In the genomic region with DNA sequence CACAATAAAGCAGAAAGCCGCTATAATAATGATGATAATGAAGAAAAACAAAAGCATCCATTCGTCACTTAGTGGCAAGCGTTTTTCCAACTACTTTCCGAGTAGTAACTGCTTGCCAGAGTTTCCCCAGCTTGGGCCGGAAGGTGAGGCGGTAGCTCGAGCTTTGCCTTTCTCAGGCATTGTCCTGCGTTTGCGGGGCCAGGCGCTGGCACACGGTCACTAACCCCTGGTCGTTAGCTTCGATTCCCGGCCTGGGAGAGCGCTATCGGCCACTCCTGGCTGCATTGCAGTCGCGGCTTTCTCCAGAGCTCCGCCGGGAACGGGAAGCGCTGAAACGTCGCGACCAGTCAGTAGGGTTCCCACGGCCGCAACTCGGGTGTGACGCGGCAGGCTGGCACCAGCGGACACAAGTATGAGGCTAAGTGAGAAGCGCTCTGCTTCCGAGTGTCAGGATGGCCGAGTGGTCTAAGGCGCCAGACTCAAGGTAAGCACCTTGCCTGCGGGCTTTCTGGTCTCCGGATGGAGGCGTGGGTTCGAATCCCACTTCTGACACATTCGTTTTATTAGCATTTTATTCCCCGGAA, we compare ENCODE assay signal across 1 cellular context.
TF ChIP-seq lines count a peak whose summit lies in the region.

No MANE protein-coding gene starts in this region.

TF ChIP-seq in GM12878, 131 proteins besides CTCF, POLR2A, EP300 and RAD21 (continued from another document and continues in another):
- TF ChIP-seq, protein P1, sequence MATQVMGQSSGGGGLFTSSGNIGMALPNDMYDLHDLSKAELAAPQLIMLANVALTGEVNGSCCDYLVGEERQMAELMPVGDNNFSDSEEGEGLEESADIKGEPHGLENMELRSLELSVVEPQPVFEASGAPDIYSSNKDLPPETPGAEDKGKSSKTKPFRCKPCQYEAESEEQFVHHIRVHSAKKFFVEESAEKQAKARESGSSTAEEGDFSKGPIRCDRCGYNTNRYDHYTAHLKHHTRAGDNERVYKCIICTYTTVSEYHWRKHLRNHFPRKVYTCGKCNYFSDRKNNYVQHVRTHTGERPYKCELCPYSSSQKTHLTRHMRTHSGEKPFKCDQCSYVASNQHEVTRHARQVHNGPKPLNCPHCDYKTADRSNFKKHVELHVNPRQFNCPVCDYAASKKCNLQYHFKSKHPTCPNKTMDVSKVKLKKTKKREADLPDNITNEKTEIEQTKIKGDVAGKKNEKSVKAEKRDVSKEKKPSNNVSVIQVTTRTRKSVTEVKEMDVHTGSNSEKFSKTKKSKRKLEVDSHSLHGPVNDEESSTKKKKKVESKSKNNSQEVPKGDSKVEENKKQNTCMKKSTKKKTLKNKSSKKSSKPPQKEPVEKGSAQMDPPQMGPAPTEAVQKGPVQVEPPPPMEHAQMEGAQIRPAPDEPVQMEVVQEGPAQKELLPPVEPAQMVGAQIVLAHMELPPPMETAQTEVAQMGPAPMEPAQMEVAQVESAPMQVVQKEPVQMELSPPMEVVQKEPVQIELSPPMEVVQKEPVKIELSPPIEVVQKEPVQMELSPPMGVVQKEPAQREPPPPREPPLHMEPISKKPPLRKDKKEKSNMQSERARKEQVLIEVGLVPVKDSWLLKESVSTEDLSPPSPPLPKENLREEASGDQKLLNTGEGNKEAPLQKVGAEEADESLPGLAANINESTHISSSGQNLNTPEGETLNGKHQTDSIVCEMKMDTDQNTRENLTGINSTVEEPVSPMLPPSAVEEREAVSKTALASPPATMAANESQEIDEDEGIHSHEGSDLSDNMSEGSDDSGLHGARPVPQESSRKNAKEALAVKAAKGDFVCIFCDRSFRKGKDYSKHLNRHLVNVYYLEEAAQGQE (IDR thresholded peaks at IDR 0.05; ENCODE audit: low read depth, low read length): no peak
- no peak for TF ChIP-seq IKZF1 (conservative IDR thresholded peaks at IDR 0.05)
- TF ChIP-seq, protein P2, sequence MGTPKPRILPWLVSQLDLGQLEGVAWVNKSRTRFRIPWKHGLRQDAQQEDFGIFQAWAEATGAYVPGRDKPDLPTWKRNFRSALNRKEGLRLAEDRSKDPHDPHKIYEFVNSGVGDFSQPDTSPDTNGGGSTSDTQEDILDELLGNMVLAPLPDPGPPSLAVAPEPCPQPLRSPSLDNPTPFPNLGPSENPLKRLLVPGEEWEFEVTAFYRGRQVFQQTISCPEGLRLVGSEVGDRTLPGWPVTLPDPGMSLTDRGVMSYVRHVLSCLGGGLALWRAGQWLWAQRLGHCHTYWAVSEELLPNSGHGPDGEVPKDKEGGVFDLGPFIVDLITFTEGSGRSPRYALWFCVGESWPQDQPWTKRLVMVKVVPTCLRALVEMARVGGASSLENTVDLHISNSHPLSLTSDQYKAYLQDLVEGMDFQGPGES (IDR thresholded peaks at IDR 0.05): no peak; the same call in 1 of the 2 replicates
- peak; percentile 82 for TF ChIP-seq CREM (IDR thresholded peaks at IDR 0.05; ENCODE audit: low read depth)
- no peak for TF ChIP-seq FOXM1 (IDR thresholded peaks at IDR 0.05; ENCODE audit: low read depth, low read length)
- TF ChIP-seq MEF2A (IDR thresholded peaks at IDR 0.05; ENCODE audit: insufficient read depth, low read depth, low read length): peak; percentile 75; the same call in 1 of the 2 replicates
- no peak for TF ChIP-seq NRF1 (conservative IDR thresholded peaks at IDR 0.05; ENCODE audit: low read depth, low read length)
- no peak for TF ChIP-seq SRF (IDR thresholded peaks at IDR 0.05; ENCODE audit: low read depth in 2 of 2, low read length in 2 of 2)
- TF ChIP-seq, protein P3, sequence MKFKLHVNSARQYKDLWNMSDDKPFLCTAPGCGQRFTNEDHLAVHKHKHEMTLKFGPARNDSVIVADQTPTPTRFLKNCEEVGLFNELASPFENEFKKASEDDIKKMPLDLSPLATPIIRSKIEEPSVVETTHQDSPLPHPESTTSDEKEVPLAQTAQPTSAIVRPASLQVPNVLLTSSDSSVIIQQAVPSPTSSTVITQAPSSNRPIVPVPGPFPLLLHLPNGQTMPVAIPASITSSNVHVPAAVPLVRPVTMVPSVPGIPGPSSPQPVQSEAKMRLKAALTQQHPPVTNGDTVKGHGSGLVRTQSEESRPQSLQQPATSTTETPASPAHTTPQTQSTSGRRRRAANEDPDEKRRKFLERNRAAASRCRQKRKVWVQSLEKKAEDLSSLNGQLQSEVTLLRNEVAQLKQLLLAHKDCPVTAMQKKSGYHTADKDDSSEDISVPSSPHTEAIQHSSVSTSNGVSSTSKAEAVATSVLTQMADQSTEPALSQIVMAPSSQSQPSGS (IDR thresholded peaks at IDR 0.05; ENCODE audit: low read length): no peak
- no peak for TF ChIP-seq HDAC2 (IDR thresholded peaks at IDR 0.05)
- TF ChIP-seq, protein P4, sequence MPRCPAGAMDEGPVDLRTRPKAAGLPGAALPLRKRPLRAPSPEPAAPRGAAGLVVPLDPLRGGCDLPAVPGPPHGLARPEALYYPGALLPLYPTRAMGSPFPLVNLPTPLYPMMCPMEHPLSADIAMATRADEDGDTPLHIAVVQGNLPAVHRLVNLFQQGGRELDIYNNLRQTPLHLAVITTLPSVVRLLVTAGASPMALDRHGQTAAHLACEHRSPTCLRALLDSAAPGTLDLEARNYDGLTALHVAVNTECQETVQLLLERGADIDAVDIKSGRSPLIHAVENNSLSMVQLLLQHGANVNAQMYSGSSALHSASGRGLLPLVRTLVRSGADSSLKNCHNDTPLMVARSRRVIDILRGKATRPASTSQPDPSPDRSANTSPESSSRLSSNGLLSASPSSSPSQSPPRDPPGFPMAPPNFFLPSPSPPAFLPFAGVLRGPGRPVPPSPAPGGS (IDR thresholded peaks at IDR 0.05; ENCODE audit: borderline replicate concordance, insufficient read depth, low read depth, low read length, poor library complexity, severe bottlenecking): peak; percentile 60
- TF ChIP-seq, protein P5, sequence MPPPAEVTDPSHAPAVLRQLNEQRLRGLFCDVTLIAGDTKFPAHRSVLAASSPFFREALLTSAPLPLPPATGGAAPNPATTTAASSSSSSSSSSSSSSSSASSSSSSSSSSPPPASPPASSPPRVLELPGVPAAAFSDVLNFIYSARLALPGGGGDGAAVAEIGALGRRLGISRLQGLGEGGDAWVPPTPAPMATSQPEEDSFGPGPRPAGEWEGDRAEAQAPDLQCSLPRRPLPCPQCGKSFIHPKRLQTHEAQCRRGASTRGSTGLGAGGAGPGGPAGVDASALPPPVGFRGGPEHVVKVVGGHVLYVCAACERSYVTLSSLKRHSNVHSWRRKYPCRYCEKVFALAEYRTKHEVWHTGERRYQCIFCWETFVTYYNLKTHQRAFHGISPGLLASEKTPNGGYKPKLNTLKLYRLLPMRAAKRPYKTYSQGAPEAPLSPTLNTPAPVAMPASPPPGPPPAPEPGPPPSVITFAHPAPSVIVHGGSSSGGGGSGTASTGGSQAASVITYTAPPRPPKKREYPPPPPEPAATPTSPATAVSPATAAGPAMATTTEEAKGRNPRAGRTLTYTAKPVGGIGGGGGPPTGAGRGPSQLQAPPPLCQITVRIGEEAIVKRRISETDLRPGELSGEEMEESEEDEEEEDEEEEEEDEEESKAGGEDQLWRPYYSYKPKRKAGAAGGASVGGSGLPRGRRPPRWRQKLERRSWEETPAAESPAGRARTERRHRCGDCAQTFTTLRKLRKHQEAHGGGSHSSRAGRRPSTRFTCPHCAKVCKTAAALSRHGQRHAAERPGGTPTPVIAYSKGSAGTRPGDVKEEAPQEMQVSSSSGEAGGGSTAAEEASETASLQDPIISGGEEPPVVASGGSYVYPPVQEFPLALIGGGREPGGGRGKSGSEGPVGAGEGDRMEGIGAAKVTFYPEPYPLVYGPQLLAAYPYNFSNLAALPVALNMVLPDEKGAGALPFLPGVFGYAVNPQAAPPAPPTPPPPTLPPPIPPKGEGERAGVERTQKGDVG (CRISPR knock-in tag; IDR thresholded peaks at IDR 0.05): no peak
- peak; percentile 95 for TF ChIP-seq TBL1XR1 (IDR thresholded peaks at IDR 0.05; ENCODE audit: low read depth, low read length)
- TF ChIP-seq SMARCA5 (IDR thresholded peaks at IDR 0.05): no peak; the same call in 1 of the 2 replicates
- TF ChIP-seq POU2F2 (IDR thresholded peaks at IDR 0.05; ENCODE audit: borderline replicate concordance, low read depth, low read length): peak; percentile 59; the same call in 1 of the 3 replicates
- TF ChIP-seq, protein P6, sequence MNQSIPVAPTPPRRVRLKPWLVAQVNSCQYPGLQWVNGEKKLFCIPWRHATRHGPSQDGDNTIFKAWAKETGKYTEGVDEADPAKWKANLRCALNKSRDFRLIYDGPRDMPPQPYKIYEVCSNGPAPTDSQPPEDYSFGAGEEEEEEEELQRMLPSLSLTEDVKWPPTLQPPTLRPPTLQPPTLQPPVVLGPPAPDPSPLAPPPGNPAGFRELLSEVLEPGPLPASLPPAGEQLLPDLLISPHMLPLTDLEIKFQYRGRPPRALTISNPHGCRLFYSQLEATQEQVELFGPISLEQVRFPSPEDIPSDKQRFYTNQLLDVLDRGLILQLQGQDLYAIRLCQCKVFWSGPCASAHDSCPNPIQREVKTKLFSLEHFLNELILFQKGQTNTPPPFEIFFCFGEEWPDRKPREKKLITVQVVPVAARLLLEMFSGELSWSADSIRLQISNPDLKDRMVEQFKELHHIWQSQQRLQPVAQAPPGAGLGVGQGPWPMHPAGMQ (IDR thresholded peaks at IDR 0.05; ENCODE audit: borderline replicate concordance): no peak
- TF ChIP-seq, protein P7, sequence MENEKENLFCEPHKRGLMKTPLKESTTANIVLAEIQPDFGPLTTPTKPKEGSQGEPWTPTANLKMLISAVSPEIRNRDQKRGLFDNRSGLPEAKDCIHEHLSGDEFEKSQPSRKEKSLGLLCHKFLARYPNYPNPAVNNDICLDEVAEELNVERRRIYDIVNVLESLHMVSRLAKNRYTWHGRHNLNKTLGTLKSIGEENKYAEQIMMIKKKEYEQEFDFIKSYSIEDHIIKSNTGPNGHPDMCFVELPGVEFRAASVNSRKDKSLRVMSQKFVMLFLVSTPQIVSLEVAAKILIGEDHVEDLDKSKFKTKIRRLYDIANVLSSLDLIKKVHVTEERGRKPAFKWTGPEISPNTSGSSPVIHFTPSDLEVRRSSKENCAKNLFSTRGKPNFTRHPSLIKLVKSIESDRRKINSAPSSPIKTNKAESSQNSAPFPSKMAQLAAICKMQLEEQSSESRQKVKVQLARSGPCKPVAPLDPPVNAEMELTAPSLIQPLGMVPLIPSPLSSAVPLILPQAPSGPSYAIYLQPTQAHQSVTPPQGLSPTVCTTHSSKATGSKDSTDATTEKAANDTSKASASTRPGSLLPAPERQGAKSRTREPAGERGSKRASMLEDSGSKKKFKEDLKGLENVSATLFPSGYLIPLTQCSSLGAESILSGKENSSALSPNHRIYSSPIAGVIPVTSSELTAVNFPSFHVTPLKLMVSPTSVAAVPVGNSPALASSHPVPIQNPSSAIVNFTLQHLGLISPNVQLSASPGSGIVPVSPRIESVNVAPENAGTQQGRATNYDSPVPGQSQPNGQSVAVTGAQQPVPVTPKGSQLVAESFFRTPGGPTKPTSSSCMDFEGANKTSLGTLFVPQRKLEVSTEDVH (IDR thresholded peaks at IDR 0.05; ENCODE audit: low read depth, partially characterized antibody): no peak
- peak; percentile 90 for TF ChIP-seq SREBF2 (IDR thresholded peaks at IDR 0.05; ENCODE audit: low read length)
- TF ChIP-seq CHD2 (IDR thresholded peaks at IDR 0.05; ENCODE audit: borderline replicate concordance, low read depth, low read length): peak; percentile 46; the same call in 1 of the 2 replicates
- no peak for TF ChIP-seq EED (IDR thresholded peaks at IDR 0.05; ENCODE audit: low read depth)
- TF ChIP-seq, protein P8, sequence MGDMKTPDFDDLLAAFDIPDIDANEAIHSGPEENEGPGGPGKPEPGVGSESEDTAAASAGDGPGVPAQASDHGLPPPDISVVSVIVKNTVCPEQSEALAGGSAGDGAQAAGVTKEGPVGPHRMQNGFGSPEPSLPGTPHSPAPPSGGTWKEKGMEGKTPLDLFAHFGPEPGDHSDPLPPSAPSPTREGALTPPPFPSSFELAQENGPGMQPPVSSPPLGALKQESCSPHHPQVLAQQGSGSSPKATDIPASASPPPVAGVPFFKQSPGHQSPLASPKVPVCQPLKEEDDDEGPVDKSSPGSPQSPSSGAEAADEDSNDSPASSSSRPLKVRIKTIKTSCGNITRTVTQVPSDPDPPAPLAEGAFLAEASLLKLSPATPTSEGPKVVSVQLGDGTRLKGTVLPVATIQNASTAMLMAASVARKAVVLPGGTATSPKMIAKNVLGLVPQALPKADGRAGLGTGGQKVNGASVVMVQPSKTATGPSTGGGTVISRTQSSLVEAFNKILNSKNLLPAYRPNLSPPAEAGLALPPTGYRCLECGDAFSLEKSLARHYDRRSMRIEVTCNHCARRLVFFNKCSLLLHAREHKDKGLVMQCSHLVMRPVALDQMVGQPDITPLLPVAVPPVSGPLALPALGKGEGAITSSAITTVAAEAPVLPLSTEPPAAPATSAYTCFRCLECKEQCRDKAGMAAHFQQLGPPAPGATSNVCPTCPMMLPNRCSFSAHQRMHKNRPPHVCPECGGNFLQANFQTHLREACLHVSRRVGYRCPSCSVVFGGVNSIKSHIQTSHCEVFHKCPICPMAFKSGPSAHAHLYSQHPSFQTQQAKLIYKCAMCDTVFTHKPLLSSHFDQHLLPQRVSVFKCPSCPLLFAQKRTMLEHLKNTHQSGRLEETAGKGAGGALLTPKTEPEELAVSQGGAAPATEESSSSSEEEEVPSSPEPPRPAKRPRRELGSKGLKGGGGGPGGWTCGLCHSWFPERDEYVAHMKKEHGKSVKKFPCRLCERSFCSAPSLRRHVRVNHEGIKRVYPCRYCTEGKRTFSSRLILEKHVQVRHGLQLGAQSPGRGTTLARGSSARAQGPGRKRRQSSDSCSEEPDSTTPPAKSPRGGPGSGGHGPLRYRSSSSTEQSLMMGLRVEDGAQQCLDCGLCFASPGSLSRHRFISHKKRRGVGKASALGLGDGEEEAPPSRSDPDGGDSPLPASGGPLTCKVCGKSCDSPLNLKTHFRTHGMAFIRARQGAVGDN (IDR thresholded peaks at IDR 0.05): 0 out of 2 replicates have a peak, but pooled peaks have one; percentile 26
- 0 out of 2 replicates have a peak, but pooled peaks have one; percentile 39 for TF ChIP-seq ESRRA (IDR thresholded peaks at IDR 0.05; ENCODE audit: low read length)
- no peak for TF ChIP-seq POLR2AphosphoS2 (IDR thresholded peaks at IDR 0.05; ENCODE audit: low read depth, low read length)
- TF ChIP-seq PML (IDR thresholded peaks at IDR 0.05; ENCODE audit: low read length): peak; percentile 39; the same call in 1 of the 2 replicates
- TF ChIP-seq, protein P9, sequence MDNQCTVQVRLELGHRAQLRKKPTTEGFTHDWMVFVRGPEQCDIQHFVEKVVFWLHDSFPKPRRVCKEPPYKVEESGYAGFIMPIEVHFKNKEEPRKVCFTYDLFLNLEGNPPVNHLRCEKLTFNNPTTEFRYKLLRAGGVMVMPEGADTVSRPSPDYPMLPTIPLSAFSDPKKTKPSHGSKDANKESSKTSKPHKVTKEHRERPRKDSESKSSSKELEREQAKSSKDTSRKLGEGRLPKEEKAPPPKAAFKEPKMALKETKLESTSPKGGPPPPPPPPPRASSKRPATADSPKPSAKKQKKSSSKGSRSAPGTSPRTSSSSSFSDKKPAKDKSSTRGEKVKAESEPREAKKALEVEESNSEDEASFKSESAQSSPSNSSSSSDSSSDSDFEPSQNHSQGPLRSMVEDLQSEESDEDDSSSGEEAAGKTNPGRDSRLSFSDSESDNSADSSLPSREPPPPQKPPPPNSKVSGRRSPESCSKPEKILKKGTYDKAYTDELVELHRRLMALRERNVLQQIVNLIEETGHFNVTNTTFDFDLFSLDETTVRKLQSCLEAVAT (IDR thresholded peaks at IDR 0.05): no peak
- TF ChIP-seq NFYA (IDR thresholded peaks at IDR 0.05; ENCODE audit: borderline replicate concordance, low read depth, low read length): no peak
